ENCODE assay signal across 23 cellular contexts in the genomic region with DNA sequence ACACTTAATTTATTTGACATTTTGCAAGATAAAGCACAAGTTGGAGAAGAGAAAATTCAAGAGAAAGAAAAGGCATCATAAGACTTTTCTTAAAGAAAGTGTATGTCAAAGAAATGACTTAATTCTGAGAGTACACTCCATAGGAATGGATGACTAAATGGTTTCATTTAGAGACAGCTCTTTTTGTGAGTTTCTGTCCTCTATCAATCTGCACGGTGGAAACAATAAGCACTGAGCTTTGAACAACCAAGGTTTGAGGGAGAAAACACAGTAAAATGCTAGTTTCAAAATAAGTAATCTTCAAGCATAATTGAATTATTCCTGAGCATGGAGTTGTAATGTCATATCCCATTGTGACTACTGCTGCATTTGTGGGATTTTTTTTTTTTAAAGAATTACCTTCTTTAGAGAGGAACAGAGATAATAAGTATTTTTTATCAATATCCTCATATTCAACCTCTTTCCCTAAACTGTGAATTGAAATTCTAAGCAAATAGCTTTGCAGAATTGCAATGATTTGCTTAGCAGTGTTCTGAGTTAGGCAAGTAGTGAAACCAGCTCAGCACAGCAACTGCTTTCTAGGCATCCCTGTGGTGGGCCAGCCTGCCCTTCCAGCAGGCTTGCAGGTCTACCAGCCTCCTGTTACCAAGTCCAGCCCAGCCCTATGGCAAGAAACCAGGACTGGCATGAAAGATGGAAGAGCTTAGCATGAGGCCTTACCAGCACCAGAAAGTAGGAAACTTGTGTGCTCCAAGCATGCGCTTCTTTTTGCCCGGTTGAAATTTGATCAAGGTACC. TPM values are rescaled to one million over a fixed set of nuclear protein-coding genes. Genes with fewer than 3 reads are reported as not detected.
"Had no signal": no experiment of that assay in that cellular context is flagged by ENCODE, and none has a peak within 500 bp of the region (broad histone marks: within the 10 kb centered on the region; RNA-seq: fewer than 3 reads in every experiment).

No MANE protein-coding gene starts in this region.

- H3K36me3 Mint-ChIP-seq: mesothelial cell of epicardium had no signal

- H3K4me3 Mint-ChIP-seq: dendritic cell treated with granulocyte-macrophage colony-stimulating factor and Interleukin-4, amounts not matched to agents 40 ng/mL and 50 ng/mL, for 4 days; mesothelial cell of epicardium; nephron had no signal

- H3K27ac Mint-ChIP-seq: dendritic cell treated with granulocyte-macrophage colony-stimulating factor and Interleukin-4, amounts not matched to agents 40 ng/mL and 50 ng/mL, for 4 days; mesothelial cell of epicardium; nephron had no signal

- H3K9me3 ChIP-seq: gastrocnemius medialis, psoas muscle, tibial artery had no signal

- ATAC-seq: gastrocnemius medialis, left lobe of liver, psoas muscle had no signal

- H3K4me1 ChIP-seq: gastrocnemius medialis, psoas muscle, tibial artery had no signal

- DNase-seq: activated CD4-positive, alpha-beta T cell treated with anti-CD3 and anti-CD28 coated beads, Interleukin-2, amount 50 U/mL, for 1 hour; activated CD8-positive, alpha-beta memory T cell treated with anti-CD3 and anti-CD28 coated beads, Interleukin-2, amount 50 U/mL, for 4 hours; activated naive CD4-positive, alpha-beta T cell; aorta; cerebellar nuclear complex; effector CD8-positive, alpha-beta T cell; gastrocnemius medialis; psoas muscle; right cardiac atrium; small intestine; stimulated activated CD8-positive, alpha-beta memory T cell treated with anti-CD3 and anti-CD28 coated beads, Interleukin-4, amount 100 ng/mL, for 48 hours; stimulated activated naive CD4-positive, alpha-beta T cell; T-helper 2 cell; tibial artery had no signal

- H3K36me3 ChIP-seq: gastrocnemius medialis, tibial artery had no signal

- H3K27ac ChIP-seq: gastrocnemius medialis, psoas muscle, tibial artery had no signal

- H3K4me3 ChIP-seq: gastrocnemius medialis, lung, psoas muscle, tibial artery had no signal

- H3K9me3 Mint-ChIP-seq: dendritic cell treated with granulocyte-macrophage colony-stimulating factor and Interleukin-4, amounts not matched to agents 40 ng/mL and 50 ng/mL, for 4 days; mesothelial cell of epicardium; nephron had no signal

RNA-seq across cellular contexts. Expression of a gene that starts 38.2 kb away (rescaled TPM):
- total RNA-seq: esophagus mucosa, gastrocnemius medialis, left lobe of liver, omental fat pad, psoas muscle, SK-MEL-5 had no signal
- polyA plus RNA-seq: aorta, keratinocyte, right cardiac atrium had no signal
